In the genomic region with DNA sequence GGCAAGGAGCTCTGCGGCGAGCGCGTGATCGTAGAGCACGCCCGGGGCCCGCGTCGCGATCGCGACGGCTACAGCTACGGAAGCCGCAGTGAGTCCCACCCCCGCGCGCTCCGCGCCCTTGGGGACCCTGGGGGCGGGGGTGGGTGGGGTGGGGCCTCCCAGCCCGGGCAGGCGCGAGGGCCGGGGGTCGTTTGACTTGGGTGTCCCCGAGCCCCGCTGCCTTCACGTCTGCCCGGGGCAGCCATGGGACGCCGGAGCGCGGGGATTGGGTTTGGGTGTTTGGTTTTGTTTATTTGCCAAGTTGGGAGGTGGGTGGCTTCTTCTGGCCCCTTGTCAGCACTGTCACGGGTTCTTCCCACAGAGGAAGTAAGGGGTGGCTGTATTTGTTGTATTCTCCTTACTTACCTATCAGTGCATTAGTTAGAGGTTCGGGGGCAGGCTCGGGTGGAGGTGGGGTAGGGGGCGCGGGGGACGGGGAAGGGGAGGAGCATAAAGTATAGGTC, we compare ENCODE assay signal across 8 cellular contexts. TPM values are rescaled to one million over a fixed set of nuclear protein-coding genes. Genes with fewer than 3 reads are reported as not detected.
A peak's percentile ranks its signal among the peaks of the same experiment; 100 is the strongest.
DNase-seq lines count a peak whose midpoint lies in the region; ATAC-seq and TF ChIP-seq lines count a peak whose summit lies in the region.

No MANE protein-coding gene starts in this region.

- H3K4me3 ChIP-seq in heart left ventricle, result peak overlapping the region; percentile 66 to 96 (median 89)
- H3K4me3 ChIP-seq in OCI-LY3 (ENCODE audit: low read length), result peak overlapping the region; percentile 78
- peak overlapping the region; percentile 97 to 100 for H3K4me3 ChIP-seq in neutrophil (ENCODE audit: low read depth in 1 of 2, low read length in 1 of 2)

- peaks cover 0 to 47% (median 46%) of the 10 kb centered on the region in 9 donors for H3K36me3 ChIP-seq in heart left ventricle
- H3K36me3 ChIP-seq in OCI-LY3 (replicated peaks; ENCODE audit: low read depth, low read length), result peaks cover 38% of the 10 kb centered on the region
- H3K36me3 ChIP-seq in neutrophil, result peaks cover 42% of the 10 kb centered on the region

- no peak for TF ChIP-seq POLR2A in heart left ventricle (IDR thresholded peaks at IDR 0.05)

- H3K27ac ChIP-seq in heart left ventricle (peak overlapping the region; percentile 97 to 100 (median 100)), OCI-LY3 (ENCODE audit: low read length) (peak overlapping the region; percentile 81), neutrophil (peak overlapping the region; percentile 96)

- WGBS in heart left ventricle, 4 donors, result 0 to 1% (median 1%) methylated on average over 25 to 41 of the region's 41 CpGs

- peak overlapping the region; percentile 94 for H3K4me3 Mint-ChIP-seq in endothelial cell (ENCODE audit: unreplicated experiment)

- H3K27ac Mint-ChIP-seq in endothelial cell (ENCODE audit: unreplicated experiment), result peak overlapping the region; percentile 30

- H3K27me3 ChIP-seq in heart left ventricle (no peaks in the 10 kb centered on the region), OCI-LY3 (ENCODE audit: low read depth, low read length) (peaks cover 4% of the 10 kb centered on the region; the same call in 1 of the 2 replicates), neutrophil (peaks cover 14% of the 10 kb centered on the region)

- peaks cover 39% of the 10 kb centered on the region for H3K36me3 Mint-ChIP-seq in endothelial cell (ENCODE audit: low read depth, unreplicated experiment)

- H3K4me2 ChIP-seq in OCI-LY3 (ENCODE audit: low read length), result peak overlapping the region; percentile 78

- no peak overlapping the region for H2AFZ ChIP-seq in OCI-LY3 (ENCODE audit: low read depth, low read length)

- H3K9me3 Mint-ChIP-seq in endothelial cell (ENCODE audit: unreplicated experiment), result no peaks in the 10 kb centered on the region

- TF ChIP-seq CTCF in heart left ventricle (IDR thresholded peaks at IDR 0.05) (no peak), OCI-LY3 (IDR thresholded peaks at IDR 0.05; ENCODE audit: low read depth, low read length) (no peak), endothelial cell (IDR thresholded peaks at IDR 0.05; ENCODE audit: unreplicated experiment) (no peak), neutrophil (IDR thresholded peaks at IDR 0.05) (no peak)

- H3K4me1 ChIP-seq in heart left ventricle (peaks cover 0 to 42% (median 24%) of the 10 kb centered on the region in 12 donors), OCI-LY3 (ENCODE audit: low read length) (peaks cover 16% of the 10 kb centered on the region), neutrophil (ENCODE audit: control insufficient read depth in 1 of 2, insufficient read depth in 1 of 2, low read depth in 1 of 2, low read length in 1 of 2) (peaks cover 14 to 17% of the 10 kb centered on the region in 2 experiments)

- peak overlapping the region; percentile 96 for H3K9ac ChIP-seq in OCI-LY3 (ENCODE audit: low read length)

- peaks cover 43% of the 10 kb centered on the region for H4K20me1 ChIP-seq in OCI-LY3 (ENCODE audit: insufficient read depth, low read length)

- H3K79me2 ChIP-seq in OCI-LY3 (ENCODE audit: low read length), result peaks cover 56% of the 10 kb centered on the region

- peaks cover 8% of the 10 kb centered on the region for H3K4me1 Mint-ChIP-seq in endothelial cell (ENCODE audit: unreplicated experiment)

- ATAC-seq in heart left ventricle (no peak), left cardiac atrium (no peak), GM19452 (IDR thresholded peaks at IDR 0.05; ENCODE audit: unreplicated experiment) (no peak)

- intact Hi-C loops in heart left ventricle (cut with DNase I) (loop anchor here in 5 of 10 donors (5.0 to 10.0 kb wide), 6 partner anchors 54 to 166 kb away; partner anchors contain the start of gene IFT52 (in 2 of the 5)), left cardiac atrium (cut with DNase I) (no loop called here)

- DNase-seq in heart left ventricle (no peak), left cardiac atrium (no peak), endothelial cell (ENCODE audit: low spot score) (no peak), MV-4-11 (lab: John Stamatoyannopoulos, UW) (no peak), iPS-NIHi11 (ENCODE audit: low spot score) (no peak)

- no peaks in the 10 kb centered on the region for H3K9me3 ChIP-seq in heart left ventricle
- no peaks in the 10 kb centered on the region for H3K9me3 ChIP-seq in OCI-LY3 (ENCODE audit: insufficient read depth, low read length)
- no peaks in the 10 kb centered on the region for H3K9me3 ChIP-seq in neutrophil

- peaks cover 8% of the 10 kb centered on the region for H3K27me3 Mint-ChIP-seq in endothelial cell (ENCODE audit: unreplicated experiment)

RNA-seq across cellular contexts. Expression of gene SRSF6, which starts 0.8 kb away (rescaled TPM):
- 10 to 100 TPM; 21.0 to 69.7 (median 47.0) TPM for total RNA-seq in heart left ventricle
- 10 to 100 TPM; 33.5 to 39.6 TPM for polyA plus RNA-seq in heart left ventricle
- total RNA-seq in left cardiac atrium, result 10 to 100 TPM; 58.8 to 82.0 TPM
- 157 TPM for total RNA-seq in endothelial cell (ENCODE audit: unreplicated experiment)

RNA-seq across cellular contexts. Expression of gene L3MBTL1, which starts 49.0 kb away (rescaled TPM):
- total RNA-seq in heart left ventricle, result 1 to 10 TPM; 2.4 to 6.9 (median 3.8) TPM
- 1 to 10 TPM; 1.3 to 5.1 TPM for polyA plus RNA-seq in heart left ventricle
- total RNA-seq in left cardiac atrium, result 1 to 10 TPM; 3.3 to 5.5 TPM
- total RNA-seq in endothelial cell (ENCODE audit: unreplicated experiment), result 19.8 TPM
